10 cellular contexts compared by ENCODE assay signal in the genomic region with DNA sequence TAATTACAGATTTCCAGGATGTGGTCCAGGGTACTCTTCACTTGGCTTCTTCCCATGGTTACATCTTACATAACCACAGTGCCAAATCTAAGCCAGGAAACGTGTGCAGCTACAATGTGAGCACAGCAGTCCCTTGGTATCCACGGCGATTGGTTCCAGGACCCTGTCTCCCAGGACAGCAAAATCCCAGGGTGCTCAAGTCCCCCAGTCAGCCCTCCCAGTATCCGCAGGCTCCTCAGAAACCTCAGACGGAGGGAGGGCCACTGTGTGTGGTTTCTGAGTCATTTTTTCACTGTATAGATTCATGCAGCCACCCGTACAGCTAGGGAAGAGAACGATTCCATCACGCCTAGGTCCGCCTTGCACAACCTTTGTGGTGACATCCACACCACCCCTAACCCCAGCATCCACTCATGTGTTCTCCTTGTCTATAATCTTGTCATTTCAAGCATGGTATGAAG.
DNase-seq lines count a peak whose midpoint lies in the region; ATAC-seq and TF ChIP-seq lines count a peak whose summit lies in the region.
"Had no signal": no experiment of that assay in that cellular context is flagged by ENCODE, and none has a peak within 500 bp of the region (broad histone marks: within the 10 kb centered on the region; RNA-seq: fewer than 3 reads in every experiment).

No MANE protein-coding gene starts in this region.

- POLR2A ChIA-PET in RWPE1 (lab: Yijun Ruan, JAX; ENCODE audit: low non-redundant PET) = no interaction called here

- H3K27ac Mint-ChIP-seq in stimulated activated effector memory CD8-positive, alpha-beta T cell treated with anti-CD3 and anti-CD28 coated beads, Interleukin-12 subunit alpha, Interleukin-12 subunit beta, amount 100 ng/mL, for 72 hours = no peak overlapping the region

- no peaks in the 10 kb centered on the region for H3K36me3 Mint-ChIP-seq in stimulated activated effector memory CD8-positive, alpha-beta T cell treated with anti-CD3 and anti-CD28 coated beads, Interleukin-12 subunit alpha, Interleukin-12 subunit beta, amount 100 ng/mL, for 72 hours

- TF ChIP-seq CTCF in RWPE1 (conservative IDR thresholded peaks at IDR 0.05; ENCODE audit: low read depth) = no peak

- peak; percentile 73 for ATAC-seq in stimulated activated effector memory CD8-positive, alpha-beta T cell treated with anti-CD3 and anti-CD28 coated beads, Interleukin-12 subunit alpha, Interleukin-12 subunit beta, amount 100 ng/mL, for 72 hours
- ATAC-seq in GM18519 (IDR thresholded peaks at IDR 0.05; ENCODE audit: low FRiP score, unreplicated experiment) (no peak), HG02884 (IDR thresholded peaks at IDR 0.05; ENCODE audit: unreplicated experiment) (no peak), HG02763 (IDR thresholded peaks at IDR 0.05; ENCODE audit: unreplicated experiment) (no peak)

- H3K27ac ChIP-seq in RWPE1 (no peak overlapping the region), cingulate gyrus (ENCODE audit: low read depth, low read length) (peak overlapping the region; percentile 34)

- peaks cover 21% of the 10 kb centered on the region for H3K4me1 Mint-ChIP-seq in stimulated activated effector memory CD8-positive, alpha-beta T cell treated with anti-CD3 and anti-CD28 coated beads, Interleukin-12 subunit alpha, Interleukin-12 subunit beta, amount 100 ng/mL, for 72 hours

- peak; percentile 54 for DNase-seq in activated CD4-positive, alpha-beta T cell treated with anti-CD3 and anti-CD28 coated beads for 48 hours
- no peak for DNase-seq in activated CD4-positive, alpha-beta T cell treated with anti-CD3 and anti-CD28 coated beads, Interleukin-2, amount 50 U/mL, for 1 hour
- peak; percentile 76 for DNase-seq in RWPE1 (ENCODE audit: low spot score)
- no peak for DNase-seq in stimulated activated effector memory CD8-positive, alpha-beta T cell treated with anti-CD3 and anti-CD28 coated beads, Interleukin-12 subunit alpha, Interleukin-12 subunit beta, amount 100 ng/mL, for 72 hours (ENCODE audit: low spot score in 2 of 2)
- DNase-seq: erythroblast, NCI-H2171 had no signal

- H3K9me3 Mint-ChIP-seq in stimulated activated effector memory CD8-positive, alpha-beta T cell treated with anti-CD3 and anti-CD28 coated beads, Interleukin-12 subunit alpha, Interleukin-12 subunit beta, amount 100 ng/mL, for 72 hours = no peaks in the 10 kb centered on the region

- no peak overlapping the region for H3K4me3 Mint-ChIP-seq in stimulated activated effector memory CD8-positive, alpha-beta T cell treated with anti-CD3 and anti-CD28 coated beads, Interleukin-12 subunit alpha, Interleukin-12 subunit beta, amount 100 ng/mL, for 72 hours

- CTCF ChIA-PET in RWPE1 (lab: Yijun Ruan, JAX) = no interaction called here

Comparison
In these comparisons a context has a peak if more than half of its experiments do, and no peak if none do; other contexts are left out.
1. DNase-seq: peak in activated CD4-positive, alpha-beta T cell treated with anti-CD3 and anti-CD28 coated beads for 48 hours (single experiment) and RWPE1 (single experiment); none in activated CD4-positive, alpha-beta T cell treated with anti-CD3 and anti-CD28 coated beads, Interleukin-2, amount 50 U/mL, for 1 hour (single experiment) and stimulated activated effector memory CD8-positive, alpha-beta T cell treated with anti-CD3 and anti-CD28 coated beads, Interleukin-12 subunit alpha, Interleukin-12 subunit beta, amount 100 ng/mL, for 72 hours (0 of 2).